Comparison of ENCODE assay signal across 22 cellular contexts in the genomic region with DNA sequence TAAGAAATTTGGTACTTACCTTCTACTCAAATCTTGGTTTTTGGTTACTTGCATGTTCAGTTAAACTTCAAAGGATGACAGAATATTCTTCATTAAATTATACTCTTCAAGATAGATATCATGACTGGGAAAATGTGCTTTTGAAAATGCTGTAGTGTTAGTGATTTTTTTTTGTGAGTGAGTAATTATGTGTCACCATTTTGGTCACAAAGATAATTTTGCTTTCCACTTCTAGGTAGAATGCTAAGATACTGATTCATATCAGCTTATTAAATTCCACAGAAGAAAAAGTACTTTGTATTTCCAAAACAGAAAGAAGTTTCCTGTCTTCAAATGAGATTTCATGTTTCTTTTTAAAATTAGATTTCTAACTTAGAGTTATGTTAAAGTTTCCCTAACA.
"Had no signal": no experiment of that assay in that cellular context is flagged by ENCODE, and none has a peak within 500 bp of the region (broad histone marks: within the 10 kb centered on the region; RNA-seq: fewer than 3 reads in every experiment).

No MANE protein-coding gene starts in this region.

- H3K27me3 ChIP-seq: adrenal gland, dorsolateral prefrontal cortex, ovary had no signal

- H3K36me3 ChIP-seq: adrenal gland, lower lobe of right lung, ovary, thoracic aorta had no signal

- H3K4me1 ChIP-seq: adrenal gland, lower lobe of right lung, psoas muscle had no signal

- ATAC-seq: activated CD4-positive, alpha-beta T cell treated with anti-CD3 and anti-CD28 coated beads for 36 hours; activated naive CD4-positive, alpha-beta T cell treated with anti-CD3 and anti-CD28 coated beads, Interleukin-2, amount 50 U/mL, for 72 hours; lower lobe of right lung; natural killer cell; psoas muscle; right cardiac atrium; stimulated activated memory B cell treated with anti-CD40 and anti-IgM and Interleukin-4, amounts not matched to agents 10 μg/mL and 1 μg/mL and 100 μg/mL, for 72 hours; WTC11 had no signal

- DNase-seq: activated CD4-positive, alpha-beta memory T cell treated with anti-CD3 and anti-CD28 coated beads for 36 hours; activated CD4-positive, alpha-beta T cell treated with anti-CD3 and anti-CD28 coated beads for 36 hours; activated gamma-delta T cell treated with Interleukin-2 at 50 U/mL for 16 hours; activated T-cell treated with anti-CD3 and anti-CD28 coated beads for 4 hours; adrenal gland; dorsolateral prefrontal cortex; foreskin melanocyte; glutamatergic neuron; hippocampal formation; islet precursor cell; lower lobe of right lung; natural killer cell; ovary; psoas muscle; right cardiac atrium; small intestine; stimulated activated CD4-positive, alpha-beta T cell treated with anti-CD3 and anti-CD28 coated beads, Interleukin-4, amount 100 ng/mL, for 24 hours had no signal

- H3K4me3 ChIP-seq: adrenal gland, dorsolateral prefrontal cortex, lower lobe of right lung, ovary, psoas muscle, thoracic aorta had no signal

- H3K9me3 ChIP-seq: adrenal gland, lower lobe of right lung, ovary, psoas muscle, thoracic aorta had no signal

- H3K27ac ChIP-seq: adrenal gland, dorsolateral prefrontal cortex, epithelial cell of prostate, lower lobe of right lung, ovary, psoas muscle, thoracic aorta had no signal
